In the genomic region with DNA sequence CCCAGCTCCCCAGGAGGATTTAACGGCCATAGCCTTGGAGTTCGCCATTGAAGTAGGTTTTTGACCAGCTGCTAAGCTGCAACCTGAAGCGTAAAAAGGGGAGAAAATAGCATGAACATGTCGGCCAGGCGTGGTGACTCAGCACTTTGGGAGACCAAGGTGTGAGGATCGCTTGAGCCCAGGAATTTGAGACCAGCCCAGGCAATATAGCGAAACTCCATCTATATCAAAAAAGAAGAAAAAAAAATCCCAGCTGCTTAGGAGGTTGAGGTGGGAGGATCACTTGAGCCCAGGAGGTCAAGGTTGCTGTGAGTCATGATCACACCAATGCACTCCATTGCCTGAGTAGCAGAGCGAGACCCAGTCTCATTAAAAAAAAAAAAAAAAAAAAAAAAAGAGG, we compare ENCODE assay signal across 1 cellular context.
TF ChIP-seq lines count a peak whose summit lies in the region.

No MANE protein-coding gene starts in this region.

TF ChIP-seq in HEK293, 187 proteins besides CTCF, POLR2A, EP300 and RAD21:
- no peak for TF ChIP-seq ZNF311 (tag by site-specific recombination; IDR thresholded peaks at IDR 0.05; ENCODE audit: borderline replicate concordance)
- no peak for TF ChIP-seq ZNF280C (tag by site-specific recombination; IDR thresholded peaks at IDR 0.05)
- no peak for TF ChIP-seq ZNF747 (tag by site-specific recombination; IDR thresholded peaks at IDR 0.05)
- TF ChIP-seq SETDB1 (IDR thresholded peaks at IDR 0.05; ENCODE audit: insufficient read length, low read length) = no peak
- 0 out of 2 replicates have a peak, but pooled peaks have one; percentile 13 for TF ChIP-seq GLIS1 (tag by site-specific recombination; IDR thresholded peaks at IDR 0.05)
- TF ChIP-seq ZBTB17 (tag by site-specific recombination; IDR thresholded peaks at IDR 0.05) = no peak
- no peak for TF ChIP-seq ZBTB20 (tag by site-specific recombination; IDR thresholded peaks at IDR 0.05)
- TF ChIP-seq MZF1 (tag by site-specific recombination; IDR thresholded peaks at IDR 0.05; ENCODE audit: borderline replicate concordance) = no peak
